Comparison of ENCODE assay signal across 1 cellular context in the genomic region with DNA sequence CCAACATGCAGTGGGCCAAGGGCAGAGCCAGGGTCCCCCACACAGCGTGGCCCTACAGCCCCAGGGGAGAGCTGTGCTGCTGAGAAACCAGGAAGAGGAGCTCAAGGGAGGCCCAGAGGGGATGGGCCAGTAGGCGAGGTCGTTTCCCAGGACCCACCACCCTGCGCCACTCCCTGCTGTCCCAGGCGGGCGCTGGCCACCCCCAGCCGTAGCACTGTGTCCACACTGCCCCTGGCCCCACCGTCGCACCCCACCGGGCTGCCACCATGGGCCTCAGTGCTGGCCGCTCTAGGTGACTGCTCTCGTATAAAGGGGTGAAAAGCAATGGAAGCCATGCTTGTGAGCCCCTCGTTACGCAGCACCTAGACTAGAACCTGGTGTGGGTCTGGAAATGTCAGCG.
TF ChIP-seq lines count a peak whose summit lies in the region.

No MANE protein-coding gene starts in this region.

TF ChIP-seq in HCT116, 20 proteins besides CTCF, POLR2A, EP300 and RAD21 (continued from another document):
- TF ChIP-seq EGR1 (IDR thresholded peaks at IDR 0.05; ENCODE audit: low read depth) (no peak), EZH2 (IDR thresholded peaks at IDR 0.05) (no peak)
